In the genomic region with DNA sequence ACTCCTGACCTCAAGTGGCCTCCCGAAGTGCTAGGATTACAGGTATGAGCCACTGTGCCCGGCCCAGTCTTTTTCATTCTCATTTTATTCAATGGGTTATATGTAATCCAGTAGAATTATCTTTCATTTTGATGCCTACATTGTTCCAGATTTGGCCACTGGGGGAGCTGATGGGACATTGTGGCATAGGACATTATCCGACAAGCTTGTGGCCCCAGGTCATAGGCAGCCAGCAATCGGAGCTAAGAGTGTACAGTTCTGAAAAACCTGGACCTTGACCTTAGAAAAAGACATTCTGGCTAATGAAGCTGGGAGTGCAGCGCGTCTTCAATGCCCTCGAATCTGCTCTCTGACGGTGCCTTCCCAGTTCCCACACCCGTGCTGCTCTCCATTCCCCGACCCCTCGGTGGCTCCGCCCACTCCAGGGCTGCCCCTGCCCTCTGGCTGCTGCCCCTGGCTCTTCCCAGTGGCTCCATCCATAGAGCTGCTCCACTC, we compare ENCODE assay signal across 9 cellular contexts.
DNase-seq lines count a peak whose midpoint lies in the region; ATAC-seq and TF ChIP-seq lines count a peak whose summit lies in the region.
"Had no signal": no experiment of that assay in that cellular context is flagged by ENCODE, and none has a peak within 500 bp of the region (broad histone marks: within the 10 kb centered on the region; RNA-seq: fewer than 3 reads in every experiment).

No MANE protein-coding gene starts in this region.

- no peaks in the 10 kb centered on the region; the same call in none of the 2 replicates for H3K27me3 ChIP-seq in DOHH2 (ENCODE audit: control insufficient read depth, low read length)
- peaks cover 0 to 46% (median 0%) of the 10 kb centered on the region in 7 donors for H3K27me3 ChIP-seq in spleen (replicated peaks in 1 of 7)

- H3K4me3 ChIP-seq in DOHH2 (ENCODE audit: low read length) (no peak overlapping the region), spleen (peak overlapping the region in 1 of 8 donors; percentile 45)

- ATAC-seq in GM21619 (IDR thresholded peaks at IDR 0.05; ENCODE audit: unreplicated experiment) (peak; percentile 88), HG03439 (IDR thresholded peaks at IDR 0.05; ENCODE audit: unreplicated experiment) (no peak)

- DNase-seq in NCI-H1092 (lab: John Stamatoyannopoulos, UW) (peak; percentile 48), activated T-cell treated with anti-CD3 and anti-CD28 coated beads for 24 hours (ENCODE audit: low read depth) (peak; percentile 20), head of caudate nucleus (peak in 38 of 42 donors; percentile 21 to 90 (median 69)), spleen (no peak), SKM-1 treated with dmso at 0.1 percent for 144 hours (lab: John Stamatoyannopoulos, UW; ENCODE audit: unreplicated experiment) (no peak)
- DNase-seq: activated T-cell treated with anti-CD3 and anti-CD28 coated beads, Interleukin-2, amount 50 U/mL, for 4 hours had no signal

- H4K20me1 ChIP-seq in DOHH2 (ENCODE audit: control insufficient read depth, insufficient read depth, low read depth, low read length), result no peaks in the 10 kb centered on the region

- H3K36me3 ChIP-seq in DOHH2 (ENCODE audit: control insufficient read depth, low read length), result no peaks in the 10 kb centered on the region
- H3K36me3 ChIP-seq in spleen, result no peaks in the 10 kb centered on the region

- 17 to 28% (median 22%) methylated on average over 6 to 12 of the region's 12 CpGs for WGBS in spleen, 5 donors

- no peaks in the 10 kb centered on the region for H3F3A ChIP-seq in DOHH2 (ENCODE audit: control insufficient read depth, insufficient read depth)

- no peaks in the 10 kb centered on the region; the same call in 1 of the 2 replicates for H3K9me2 ChIP-seq in DOHH2 (replicated peaks; ENCODE audit: control insufficient read depth, low read length)

- H3K27ac ChIP-seq in DOHH2 (ENCODE audit: low read depth, low read length) (no peak overlapping the region), spleen (no peak overlapping the region)

- H3K4me1 ChIP-seq in DOHH2 (ENCODE audit: control insufficient read depth, low read length) (no peaks in the 10 kb centered on the region), spleen (no peaks in the 10 kb centered on the region)

- TF ChIP-seq POLR2A in spleen (IDR thresholded peaks at IDR 0.05), result no peak

- H3K9me3 ChIP-seq in DOHH2 (ENCODE audit: control insufficient read depth, insufficient read depth, low read length) (no peaks in the 10 kb centered on the region), spleen (no peaks in the 10 kb centered on the region)

- peak; percentile 67 for TF ChIP-seq CTCF in DOHH2 (IDR thresholded peaks at IDR 0.05; ENCODE audit: low read depth, low read length, poor library complexity, severe bottlenecking)
- peak in 8 of 11 experiments; percentile 26 to 58 (median 45) for TF ChIP-seq CTCF in spleen (IDR thresholded peaks at IDR 0.05 in 8 of 11, conservative IDR thresholded peaks at IDR 0.05 in 3 of 11)

- intact Hi-C loops in head of caudate nucleus (cut with DNase I), result no loop called here
- intact Hi-C loops in spleen (cut with DNase I; ENCODE audit: low total_unique reads), result no loop called here

- H3K79me2 ChIP-seq in DOHH2 (ENCODE audit: control insufficient read depth, low read length), result no peaks in the 10 kb centered on the region

- H3K4me2 ChIP-seq in DOHH2 (ENCODE audit: low read length), result no peak overlapping the region

Comparison
In these comparisons a context has a peak if more than half of its experiments do, and no peak if none do; other contexts are left out.
1. DNase-seq: peak in NCI-H1092 (single experiment), activated T-cell treated with anti-CD3 and anti-CD28 coated beads for 24 hours (single experiment) and head of caudate nucleus (38 of 42); none in spleen (single experiment) and SKM-1 treated with dmso at 0.1 percent for 144 hours (single experiment).